Comparison of ENCODE assay signal across 26 cellular contexts in the genomic region with DNA sequence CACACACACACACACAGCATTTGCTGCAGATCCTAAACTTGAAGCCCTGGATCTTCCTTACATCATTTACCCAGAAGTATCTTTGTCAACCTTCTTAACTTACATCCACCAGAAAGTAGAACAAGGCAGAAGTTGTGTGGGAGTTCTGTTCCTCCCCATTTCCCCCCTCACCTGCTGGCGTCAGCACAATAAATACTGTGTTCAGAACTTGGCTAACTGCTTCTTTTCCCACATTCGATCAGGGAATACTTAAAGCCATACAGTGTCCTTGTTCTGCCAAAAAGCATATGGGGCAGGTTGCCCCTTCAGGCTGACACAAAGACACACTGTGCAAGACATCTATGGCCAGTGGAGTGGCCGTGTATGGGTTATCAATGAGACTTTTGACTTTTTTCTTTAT.
"Had no signal": no experiment of that assay in that cellular context is flagged by ENCODE, and none has a peak within 500 bp of the region (broad histone marks: within the 10 kb centered on the region; RNA-seq: fewer than 3 reads in every experiment).

No MANE protein-coding gene starts in this region.

- H3K27me3 ChIP-seq: neutrophil, pancreas, right lobe of liver, sigmoid colon, stomach, thyroid gland, tibial nerve, upper lobe of left lung, vagina had no signal

- H3K9me3 ChIP-seq: neutrophil, pancreas, psoas muscle, right lobe of liver, sigmoid colon, stomach, thoracic aorta, thyroid gland, tibial nerve, upper lobe of left lung, vagina had no signal

- H3K36me3 ChIP-seq: neutrophil, pancreas, right lobe of liver, sigmoid colon, stomach, thoracic aorta, thyroid gland, tibial nerve, upper lobe of left lung, vagina had no signal

- H3K4me3 ChIP-seq: pancreas, psoas muscle, right lobe of liver, sigmoid colon, stomach, thoracic aorta, thyroid gland, tibial nerve, upper lobe of left lung, vagina had no signal

- H3K27ac ChIP-seq: neutrophil, pancreas, psoas muscle, right lobe of liver, sigmoid colon, stomach, thoracic aorta, thyroid gland, tibial nerve, upper lobe of left lung, vagina had no signal

- H3K36me3 Mint-ChIP-seq: natural killer cell; stimulated activated effector memory CD8-positive, alpha-beta T cell treated with anti-CD3 and anti-CD28 coated beads, Interleukin-12 subunit alpha, Interleukin-12 subunit beta, amount 100 ng/mL, for 72 hours had no signal

- H3K27ac Mint-ChIP-seq: natural killer cell; stimulated activated effector memory CD8-positive, alpha-beta T cell treated with anti-CD3 and anti-CD28 coated beads, Interleukin-12 subunit alpha, Interleukin-12 subunit beta, amount 100 ng/mL, for 72 hours; stimulated activated naive B cell treated with anti-CD40 and anti-IgM and Interleukin-4, amounts not matched to agents 10 μg/mL and 1 μg/mL and 100 μg/mL, for 72 hours; stimulated activated naive CD8-positive, alpha-beta T cell treated with anti-CD3 and anti-CD28 coated beads, Interleukin-15, Interleukin-2, amounts not matched to agents 100 ng/mL and 50 ng/mL, for 24 hours had no signal

- H3K4me1 ChIP-seq: pancreas had no signal

- H3K4me1 Mint-ChIP-seq: natural killer cell; stimulated activated effector memory CD8-positive, alpha-beta T cell treated with anti-CD3 and anti-CD28 coated beads, Interleukin-12 subunit alpha, Interleukin-12 subunit beta, amount 100 ng/mL, for 72 hours had no signal

- H3K4me3 Mint-ChIP-seq: natural killer cell; nephron; neural crest cell; stimulated activated effector memory CD8-positive, alpha-beta T cell treated with anti-CD3 and anti-CD28 coated beads, Interleukin-12 subunit alpha, Interleukin-12 subunit beta, amount 100 ng/mL, for 72 hours; stimulated activated naive B cell treated with anti-CD40 and anti-IgM and Interleukin-4, amounts not matched to agents 10 μg/mL and 1 μg/mL and 100 μg/mL, for 72 hours; stimulated activated naive CD8-positive, alpha-beta T cell treated with anti-CD3 and anti-CD28 coated beads, Interleukin-15, Interleukin-2, amounts not matched to agents 100 ng/mL and 50 ng/mL, for 24 hours had no signal

- ATAC-seq: natural killer cell; pancreas; psoas muscle; right cardiac atrium; right lobe of liver; stimulated activated effector memory CD8-positive, alpha-beta T cell treated with anti-CD3 and anti-CD28 coated beads, Interleukin-12 subunit alpha, Interleukin-12 subunit beta, amount 100 ng/mL, for 72 hours; stimulated activated naive B cell treated with anti-CD40 and anti-IgM and Interleukin-4, amounts not matched to agents 10 μg/mL and 1 μg/mL and 100 μg/mL, for 72 hours had no signal

- H3K9me3 Mint-ChIP-seq: natural killer cell; neural crest cell; stimulated activated effector memory CD8-positive, alpha-beta T cell treated with anti-CD3 and anti-CD28 coated beads, Interleukin-12 subunit alpha, Interleukin-12 subunit beta, amount 100 ng/mL, for 72 hours; stimulated activated naive CD8-positive, alpha-beta T cell treated with anti-CD3 and anti-CD28 coated beads, Interleukin-15, Interleukin-2, amounts not matched to agents 100 ng/mL and 50 ng/mL, for 24 hours had no signal

- DNase-seq: natural killer cell; nucleus accumbens; pancreas; psoas muscle; right cardiac atrium; right lobe of liver; sigmoid colon; small intestine; stimulated activated CD4-positive, alpha-beta T cell treated with anti-CD3 and anti-CD28 coated beads, Interleukin-15, amount 100 ng/mL, for 24 hours; stimulated activated CD4-positive, alpha-beta T cell treated with anti-CD3 and anti-CD28 coated beads, Interleukin-2, amount 100 ng/mL, for 24 hours; stimulated activated CD4-positive, alpha-beta T cell treated with anti-CD3 and anti-CD28 coated beads, Interleukin-2, amount 100 ng/mL, for 48 hours; stimulated activated CD4-positive, alpha-beta T cell treated with anti-CD3 and anti-CD28 coated beads, Interleukin-4, amount 100 ng/mL, for 24 hours; stimulated activated naive B cell treated with anti-CD40 and anti-IgM and Interleukin-4, amounts not matched to agents 10 μg/mL and 1 μg/mL and 100 μg/mL, for 72 hours; stimulated activated naive CD4-positive, alpha-beta T cell treated with Interleukin-2 at 50 U/mL for 16 hours; stomach; thyroid gland; trophoblast cell; upper lobe of left lung had no signal
